2 cellular contexts compared by ENCODE assay signal in genomic region chr12:118148287-118148686, GRCh38.
A peak's percentile ranks its signal among the peaks of the same experiment; 100 is the strongest.
TF ChIP-seq lines count a peak whose summit lies in the region.

No MANE protein-coding gene starts in this region.

TF ChIP-seq in HepG2, 621 proteins besides CTCF, POLR2A, EP300 and RAD21:
- TF ChIP-seq RBM22 (optimal IDR thresholded peaks at IDR 0.05; ENCODE audit: low read length): peak; percentile 44
- no peak for TF ChIP-seq NR1H2 (CRISPR knock-in tag; IDR thresholded peaks at IDR 0.05; ENCODE audit: borderline replicate concordance, low read depth)
- no peak for TF ChIP-seq MAZ (IDR thresholded peaks at IDR 0.05; ENCODE audit: borderline replicate concordance, low read depth, low read length)
- no peak for TF ChIP-seq MAZ (CRISPR knock-in tag; IDR thresholded peaks at IDR 0.05; ENCODE audit: low read depth)
- TF ChIP-seq NR2C2 (CRISPR knock-in tag; IDR thresholded peaks at IDR 0.05; ENCODE audit: borderline replicate concordance): no peak
- no peak for TF ChIP-seq ZNF160 (CRISPR knock-in tag; IDR thresholded peaks at IDR 0.05)
- no peak for TF ChIP-seq POLR2AphosphoS2 (IDR thresholded peaks at IDR 0.05; ENCODE audit: low read depth, low read length)
- TF ChIP-seq NFE2 (CRISPR knock-in tag; IDR thresholded peaks at IDR 0.05): no peak
- TF ChIP-seq AGO2 (optimal IDR thresholded peaks at IDR 0.05; ENCODE audit: low read depth, low read length): peak; percentile 62

TF ChIP-seq in K562, 482 proteins besides CTCF, POLR2A, EP300 and RAD21:
- TF ChIP-seq PYGO2 (tag; IDR thresholded peaks at IDR 0.05) (no peak), E2F8 (IDR thresholded peaks at IDR 0.05; ENCODE audit: low read depth, partially characterized antibody) (no peak), PCBP1 (IDR thresholded peaks at IDR 0.05; ENCODE audit: low read depth, low read length, poor library complexity, severe bottlenecking) (no peak), ZNF407 (IDR thresholded peaks at IDR 0.05; ENCODE audit: low read depth) (no peak), GABPB1 (CRISPR knock-in tag; IDR thresholded peaks at IDR 0.05) (no peak), HES1 (IDR thresholded peaks at IDR 0.05; ENCODE audit: low read depth) (no peak), SRSF7 (optimal IDR thresholded peaks at IDR 0.05; ENCODE audit: low read depth, low read length) (no peak), SP2 (IDR thresholded peaks at IDR 0.05; ENCODE audit: extremely low read depth, low read depth, low read length, poor library complexity, severe bottlenecking) (no peak), ZNF133 (CRISPR knock-in tag; IDR thresholded peaks at IDR 0.05) (no peak), DACH1 (IDR thresholded peaks at IDR 0.05; ENCODE audit: partially characterized antibody) (no peak), TARDBP (IDR thresholded peaks at IDR 0.05) (no peak), RBM25 (IDR thresholded peaks at IDR 0.05; ENCODE audit: low read depth, low read length, severe bottlenecking) (no peak), ARNT (IDR thresholded peaks at IDR 0.05) (no peak), SAP30 (IDR thresholded peaks at IDR 0.05; ENCODE audit: borderline replicate concordance, insufficient read depth, low read depth, low read length, poor library complexity, severe bottlenecking) (no peak), SMAD3 (CRISPR knock-in tag; conservative IDR thresholded peaks at IDR 0.05) (no peak)
